Comparison of ENCODE assay signal across 11 cellular contexts in genomic region chr19:12944064-12944674, GRCh38. TPM values are rescaled to one million over a fixed set of nuclear protein-coding genes. Genes with fewer than 3 reads are reported as not detected.
A peak's percentile ranks its signal among the peaks of the same experiment; 100 is the strongest.
DNase-seq lines count a peak whose midpoint lies in the region; ATAC-seq, FAIRE-seq and TF ChIP-seq lines count a peak whose summit lies in the region.
"Had no signal": no experiment of that assay in that cellular context is flagged by ENCODE, and none has a peak within 500 bp of the region (broad histone marks: within the 10 kb centered on the region; RNA-seq: fewer than 3 reads in every experiment).

No MANE protein-coding gene starts in this region.

- CTCF ChIA-PET in K562 (lab: Yijun Ruan, JAX; ENCODE audit: low intra/inter-chr PET ratio) = no interaction called here

- no peak for DNase-seq in CD4-positive, CD25-positive, alpha-beta regulatory T cell
- peak in 1 of 4 experiments; percentile 15 for DNase-seq in K562 (ENCODE audit: extremely low read depth in 1 of 4, low spot score in 3 of 4)
- no peak for DNase-seq in neural crest cell (ENCODE audit: low read depth, low spot score)
- DNase-seq in activated CD8-positive, alpha-beta memory T cell treated with anti-CD3 and anti-CD28 coated beads, Interleukin-2, amount 50 U/mL, for 48 hours = no peak
- DNase-seq in sciatic nerve (ENCODE audit: low spot score) = no peak
- no peak for DNase-seq in amygdala (lab: John Stamatoyannopoulos, UW)
- DNase-seq: effector CD8-positive, alpha-beta T cell; NCI-H1417 treated with DMSO at 0.1 percent for 48 hours had no signal

- H3K9ac ChIP-seq in HUES48 (ENCODE audit: low read depth, low read length) (no peak overlapping the region), K562 (ENCODE audit: insufficient read depth in 1 of 2, low read depth in 2 of 2, low read length in 2 of 2) (no peak overlapping the region)

- no peak overlapping the region; the same call in 1 of the 2 replicates for H3K4me2 ChIP-seq in K562 (ENCODE audit: insufficient read depth, low read length)

- 47% methylated on average over 2 of the region's 3 CpGs for WGBS in K562 (ENCODE audit: insufficient coverage, low coverage, missing lambda C conversion rate)

- POLR2A ChIA-PET in K562 (lab: Yijun Ruan, JAX) = interaction anchor here (0.6 to 0.8 kb wide), 3 partner anchors 34 to 61 kb away, joined by 3 read pairs; no protein-coding TSS in a partner anchor

- H3K4me3 ChIP-seq in CD4-positive, CD25-positive, alpha-beta regulatory T cell (ENCODE audit: low read depth, low read length) = no peak overlapping the region
- H3K4me3 ChIP-seq in HUES48 (ENCODE audit: low read depth, low read length) (no peak overlapping the region), K562 (no peak overlapping the region)
- H3K4me3 ChIP-seq: prostate gland had no signal

- peak overlapping the region in 1 of 3 donors; percentile 97 for H3K27ac Mint-ChIP-seq in CD4-positive, CD25-positive, alpha-beta regulatory T cell
- H3K27ac Mint-ChIP-seq in neural crest cell (ENCODE audit: unreplicated experiment) = no peak overlapping the region

- peak overlapping the region in 3 of 4 donors; percentile 46 to 95 (median 93) for H3K4me3 Mint-ChIP-seq in CD4-positive, CD25-positive, alpha-beta regulatory T cell
- H3K4me3 Mint-ChIP-seq in neural crest cell = peak overlapping the region; percentile 95

- H3K79me2 ChIP-seq in K562 (ENCODE audit: control insufficient read depth, insufficient read depth, low read length) = peaks cover 68% of the 10 kb centered on the region

- no TSS peak for BruUV-seq in K562 (replicated peaks; lab: Mats Ljungman, UMichigan)

- no peak overlapping the region for H2AFZ ChIP-seq in K562 (ENCODE audit: low read depth, low read length)

- no peaks in the 10 kb centered on the region for H3K9me3 ChIP-seq in CD4-positive, CD25-positive, alpha-beta regulatory T cell (ENCODE audit: control insufficient read depth in 2 of 2, low read length in 2 of 2)
- H3K9me3 ChIP-seq in HUES48 (ENCODE audit: control insufficient read depth, insufficient read depth, low read length) (no peaks in the 10 kb centered on the region), K562 (replicated peaks; ENCODE audit: control insufficient read depth, insufficient read depth, low read depth, low read length) (no peaks in the 10 kb centered on the region)
- H3K9me3 ChIP-seq: prostate gland had no signal

- H3K36me3 Mint-ChIP-seq in CD4-positive, CD25-positive, alpha-beta regulatory T cell = peaks cover 36% of the 10 kb centered on the region
- peaks cover 33% of the 10 kb centered on the region for H3K36me3 Mint-ChIP-seq in neural crest cell (ENCODE audit: low read depth)

- no peak for ATAC-seq in CD4-positive, CD25-positive, alpha-beta regulatory T cell (ENCODE audit: low read depth in 2 of 2)
- no peak for ATAC-seq in K562
- no peak for ATAC-seq in HG03135 (IDR thresholded peaks at IDR 0.05; ENCODE audit: unreplicated experiment)
- no peak for ATAC-seq in sciatic nerve

- H3K4me1 Mint-ChIP-seq in CD4-positive, CD25-positive, alpha-beta regulatory T cell = peaks cover 4 to 72% (median 44%) of the 10 kb centered on the region in 4 donors
- peaks cover 46% of the 10 kb centered on the region for H3K4me1 Mint-ChIP-seq in neural crest cell

- no peak for TF ChIP-seq POLR2A in K562 (conservative IDR thresholded peaks at IDR 0.05)

- no peak for TF ChIP-seq EP300 in K562 (IDR thresholded peaks at IDR 0.05; ENCODE audit: low read length)

- H3K9me1 ChIP-seq in K562 (ENCODE audit: control insufficient read depth, insufficient read depth, low read length) = peaks cover 13% of the 10 kb centered on the region

- in situ Hi-C loops in K562 (cut with MboI) = no loop called here

- intact Hi-C loops in K562 (cut with micrococcal nuclease) = no loop called here
- intact Hi-C loops in sciatic nerve (cut with DNase I) = no loop called here

- TF ChIP-seq CTCF in K562 (IDR thresholded peaks at IDR 0.05 in 2 of 3, conservative IDR thresholded peaks at IDR 0.05 in 1 of 3; ENCODE audit: insufficient read depth in 2 of 3, low read depth in 1 of 3, low read length in 3 of 3) (0 out of 6 replicates have a peak, but pooled peaks of 1 of the 3 experiments have one; percentile 8), neural crest cell (conservative IDR thresholded peaks at IDR 0.05) (no peak)

- H3K9me3 Mint-ChIP-seq in CD4-positive, CD25-positive, alpha-beta regulatory T cell = peaks cover 0 to 2% (median 0%) of the 10 kb centered on the region in 7 donors
- no peaks in the 10 kb centered on the region for H3K9me3 Mint-ChIP-seq in neural crest cell

- H3K27ac ChIP-seq in CD4-positive, CD25-positive, alpha-beta regulatory T cell (ENCODE audit: insufficient read depth, low read length, poor library complexity, severe bottlenecking) = peak overlapping the region; percentile 90
- H3K27ac ChIP-seq in HUES48 (ENCODE audit: low read depth, low read length) (peak overlapping the region; percentile 100), K562 (ENCODE audit: extremely low read depth, low read depth, low read length) (peak overlapping the region; percentile 88; the same call in 1 of the 3 replicates)

- H4K20me1 ChIP-seq in K562 (replicated peaks; ENCODE audit: control insufficient read depth, insufficient read depth, low read length) = peaks cover 24% of the 10 kb centered on the region

- peaks cover 51% of the 10 kb centered on the region for H3K4me1 ChIP-seq in CD4-positive, CD25-positive, alpha-beta regulatory T cell (ENCODE audit: control insufficient read depth, insufficient read depth, low read length, poor library complexity, severe bottlenecking)
- H3K4me1 ChIP-seq in HUES48 (ENCODE audit: control insufficient read depth, insufficient read depth, low read length) = peaks cover 17% of the 10 kb centered on the region; the same call in 1 of the 2 replicates
- peaks cover 26 to 42% of the 10 kb centered on the region in 2 experiments for H3K4me1 ChIP-seq in K562 (replicated peaks in 1 of 2; ENCODE audit: control insufficient read depth in 2 of 2, insufficient read depth in 2 of 2, low read length in 2 of 2)

- peaks cover 5% of the 10 kb centered on the region for H3K27me3 Mint-ChIP-seq in CD4-positive, CD25-positive, alpha-beta regulatory T cell
- peaks cover 15% of the 10 kb centered on the region for H3K27me3 Mint-ChIP-seq in neural crest cell (ENCODE audit: low read depth)

- H3K36me3 ChIP-seq in CD4-positive, CD25-positive, alpha-beta regulatory T cell (ENCODE audit: control insufficient read depth, insufficient read depth, low read length) = peaks cover 65% of the 10 kb centered on the region
- H3K36me3 ChIP-seq in HUES48 (ENCODE audit: control insufficient read depth, insufficient read depth, low read length) = peaks cover 75% of the 10 kb centered on the region
- peaks cover 79% of the 10 kb centered on the region for H3K36me3 ChIP-seq in K562 (ENCODE audit: control insufficient read depth, insufficient read depth, low read length)

- TF ChIP-seq RAD21 in K562 (CRISPR knock-in tag; conservative IDR thresholded peaks at IDR 0.05 in 1 of 2, IDR thresholded peaks at IDR 0.05 in 1 of 2) = no peak

- H3K27me3 ChIP-seq in CD4-positive, CD25-positive, alpha-beta regulatory T cell (ENCODE audit: control insufficient read depth, insufficient read depth, low read length) = no peaks in the 10 kb centered on the region
- no peaks in the 10 kb centered on the region for H3K27me3 ChIP-seq in HUES48 (ENCODE audit: control insufficient read depth, insufficient read depth, low read length)
- H3K27me3 ChIP-seq in K562 (ENCODE audit: control insufficient read depth in 2 of 2, insufficient read depth in 2 of 2, low read length in 2 of 2) = no peaks in the 10 kb centered on the region

- no peak for FAIRE-seq in K562 (lab: Jason Lieb, UNC)

RNA-seq across cellular contexts. Expression of gene RAD23A, which starts 1.5 kb away (rescaled TPM):
- 80.9 TPM for total RNA-seq in CD4-positive, CD25-positive, alpha-beta regulatory T cell
- 10 to 100 TPM; 73.8 to 85.0 (median 78.1) TPM for polyA plus RNA-seq in CD4-positive, CD25-positive, alpha-beta regulatory T cell
- total RNA-seq in K562 (2011; cell fraction: chromatin; rRNA removed; ENCODE audit: low replicate concordance) = 62.5 and 156 TPM in 2 replicates
- total RNA-seq in K562 (2011; cell fraction: nucleolus; rRNA removed) = 117 and 120 TPM in 2 replicates
- total RNA-seq in K562 (2011; cell fraction: nucleoplasm; rRNA removed) = 89.2 and 96.1 TPM in 2 replicates
- total RNA-seq in K562 (2014; rRNA removed) (181 and 279 TPM in 2 replicates), K562 (2014; rRNA removed; fragmentation: Illumina TruSeq; extraction: Trizol) (47.8 and 56.5 TPM in 2 replicates), K562 (2015; rRNA removed; fragmentation: Illumina TruSeq; extraction: Trizol) (102 and 103 TPM in 2 replicates), K562 (2021) (143 and 155 TPM in 2 replicates), neural crest cell (77.3 and 82.8 TPM in 2 replicates), sciatic nerve (102 TPM)
- polyA plus RNA-seq in K562 (2011; rRNA removed) (44.1 and 61.2 TPM in 2 replicates), K562 (2014; fragmentation: Illumina TruSeq; extraction: Trizol) (179 and 212 TPM in 2 replicates), K562 (2014; fragmentation: Nextera tagmentation; extraction: Ambion mirVana) (10 to 100 TPM in 1 of 2 experiments, 1 to 10 TPM in 1; 9.5 to 40.4 TPM), K562 (2014; rRNA removed) (101 and 127 TPM in 2 replicates)
- polyA plus RNA-seq in K562 (2011; cell fraction: cytosol; rRNA removed) = 93.6 and 155 TPM in 2 replicates
- polyA plus RNA-seq in K562 (2011; cell fraction: nucleus; rRNA removed) = 108 and 152 TPM in 2 replicates
- 184 and 224 TPM in 2 replicates for polyA plus RNA-seq in K562 (2012)
- 33.9 and 34.4 TPM in 2 replicates for polyA minus RNA-seq in K562 (2011; rRNA and poly(A)+ RNA removed)
- polyA minus RNA-seq in K562 (2011; cell fraction: cytosol; rRNA and poly(A)+ RNA removed) = 98.0 and 181 TPM in 2 replicates
- polyA minus RNA-seq in K562 (2011; cell fraction: nucleus; rRNA and poly(A)+ RNA removed) = 31.2 and 37.4 TPM in 2 replicates

RNA-seq across cellular contexts. Expression of gene CALR, which starts 5.8 kb away (rescaled TPM):
- 484 TPM for total RNA-seq in CD4-positive, CD25-positive, alpha-beta regulatory T cell
- polyA plus RNA-seq in CD4-positive, CD25-positive, alpha-beta regulatory T cell = 100 to 1,000 TPM; 113 to 172 (median 149) TPM
- total RNA-seq in K562 (2011; cell fraction: chromatin; rRNA removed; ENCODE audit: low replicate concordance) = 1,154 and 1,519 TPM in 2 replicates
- 2,017 and 2,086 TPM in 2 replicates for total RNA-seq in K562 (2011; cell fraction: nucleolus; rRNA removed)
- total RNA-seq in K562 (2011; cell fraction: nucleoplasm; rRNA removed) = 1,334 and 1,801 TPM in 2 replicates
- total RNA-seq in K562 (2014; rRNA removed) = 673 and 912 TPM in 2 replicates
- 473 and 509 TPM in 2 replicates for total RNA-seq in K562 (2014; rRNA removed; fragmentation: Illumina TruSeq; extraction: Trizol)
- 794 and 811 TPM in 2 replicates for total RNA-seq in K562 (2015; rRNA removed; fragmentation: Illumina TruSeq; extraction: Trizol)
- 730 and 790 TPM in 2 replicates for total RNA-seq in K562 (2021)
- 628 and 644 TPM in 2 replicates for polyA plus RNA-seq in K562 (2011; rRNA removed)
- 488 and 529 TPM in 2 replicates for polyA plus RNA-seq in K562 (2011; cell fraction: cytosol; rRNA removed)
- 369 and 585 TPM in 2 replicates for polyA plus RNA-seq in K562 (2011; cell fraction: nucleus; rRNA removed)
- 684 and 846 TPM in 2 replicates for polyA plus RNA-seq in K562 (2012)
- polyA plus RNA-seq in K562 (2014; fragmentation: Illumina TruSeq; extraction: Trizol) = 643 and 731 TPM in 2 replicates
- polyA plus RNA-seq in K562 (2014; fragmentation: Nextera tagmentation; extraction: Ambion mirVana) = 100 to 1,000 TPM; 126 to 147 TPM
- 642 and 658 TPM in 2 replicates for polyA plus RNA-seq in K562 (2014; rRNA removed)
- 673 and 889 TPM in 2 replicates for polyA minus RNA-seq in K562 (2011; rRNA and poly(A)+ RNA removed)
- 377 and 404 TPM in 2 replicates for polyA minus RNA-seq in K562 (2011; cell fraction: cytosol; rRNA and poly(A)+ RNA removed)
- polyA minus RNA-seq in K562 (2011; cell fraction: nucleus; rRNA and poly(A)+ RNA removed) = 138 and 244 TPM in 2 replicates
- total RNA-seq in neural crest cell = 670 and 679 TPM in 2 replicates
- 454 TPM for total RNA-seq in sciatic nerve

RNA-seq across cellular contexts. Expression of gene FARSA, which starts 10.7 kb away (rescaled TPM):
- total RNA-seq in CD4-positive, CD25-positive, alpha-beta regulatory T cell = 28.9 TPM
- polyA plus RNA-seq in CD4-positive, CD25-positive, alpha-beta regulatory T cell = 10 to 100 TPM; 52.2 to 74.0 (median 62.6) TPM
- total RNA-seq in K562 (2011; cell fraction: chromatin; rRNA removed; ENCODE audit: low replicate concordance) = 40.0 and 119 TPM in 2 replicates
- total RNA-seq in K562 (2011; cell fraction: nucleolus; rRNA removed) = 123 and 134 TPM in 2 replicates
- 41.9 and 67.4 TPM in 2 replicates for total RNA-seq in K562 (2011; cell fraction: nucleoplasm; rRNA removed)
- 186 and 188 TPM in 2 replicates for total RNA-seq in K562 (2014; rRNA removed)
- total RNA-seq in K562 (2014; rRNA removed; fragmentation: Illumina TruSeq; extraction: Trizol) = 23.7 and 36.8 TPM in 2 replicates
- total RNA-seq in K562 (2015; rRNA removed; fragmentation: Illumina TruSeq; extraction: Trizol) = 89.6 and 102 TPM in 2 replicates
- 237 TPM in 2 replicates for total RNA-seq in K562 (2021)
- 25.2 and 39.6 TPM in 2 replicates for polyA plus RNA-seq in K562 (2011; rRNA removed)
- polyA plus RNA-seq in K562 (2011; cell fraction: cytosol; rRNA removed) = 37.9 and 94.3 TPM in 2 replicates
- 112 and 187 TPM in 2 replicates for polyA plus RNA-seq in K562 (2011; cell fraction: nucleus; rRNA removed)
- 137 and 208 TPM in 2 replicates for polyA plus RNA-seq in K562 (2012)
- 173 and 186 TPM in 2 replicates for polyA plus RNA-seq in K562 (2014; fragmentation: Illumina TruSeq; extraction: Trizol)
- polyA plus RNA-seq in K562 (2014; fragmentation: Nextera tagmentation; extraction: Ambion mirVana) = 10 to 100 TPM; 32.6 to 40.0 TPM
- polyA plus RNA-seq in K562 (2014; rRNA removed) = 117 and 142 TPM in 2 replicates
- 10.9 and 13.1 TPM in 2 replicates for polyA minus RNA-seq in K562 (2011; rRNA and poly(A)+ RNA removed)
- 49.3 and 54.1 TPM in 2 replicates for polyA minus RNA-seq in K562 (2011; cell fraction: cytosol; rRNA and poly(A)+ RNA removed)
- 39.9 and 40.1 TPM in 2 replicates for polyA minus RNA-seq in K562 (2011; cell fraction: nucleus; rRNA and poly(A)+ RNA removed)
- total RNA-seq in neural crest cell = 81.6 and 83.1 TPM in 2 replicates
- total RNA-seq in sciatic nerve = 33.7 TPM

RNA-seq across cellular contexts. Expression of gene GADD45GIP1, which starts 12.9 kb away (rescaled TPM):
- total RNA-seq in CD4-positive, CD25-positive, alpha-beta regulatory T cell = 7.4 TPM
- 10 to 100 TPM; 57.2 to 71.9 (median 66.6) TPM for polyA plus RNA-seq in CD4-positive, CD25-positive, alpha-beta regulatory T cell
- total RNA-seq in K562 (2011; cell fraction: chromatin; rRNA removed; ENCODE audit: low replicate concordance) = 2.1 and 5.5 TPM in 2 replicates
- 10.1 and 11.0 TPM in 2 replicates for total RNA-seq in K562 (2011; cell fraction: nucleolus; rRNA removed)
- total RNA-seq in K562 (2011; cell fraction: nucleoplasm; rRNA removed) = 7.2 TPM in 2 replicates
- total RNA-seq in K562 (2014; rRNA removed) (143 and 161 TPM in 2 replicates), K562 (2014; rRNA removed; fragmentation: Illumina TruSeq; extraction: Trizol) (9.1 and 12.9 TPM in 2 replicates), K562 (2015; rRNA removed; fragmentation: Illumina TruSeq; extraction: Trizol) (39.5 and 40.1 TPM in 2 replicates), K562 (2021) (47.3 and 48.8 TPM in 2 replicates), neural crest cell (26.0 and 26.4 TPM in 2 replicates), sciatic nerve (13.7 TPM)
- polyA plus RNA-seq in K562 (2011; rRNA removed) (29.2 and 30.4 TPM in 2 replicates), K562 (2014; fragmentation: Illumina TruSeq; extraction: Trizol) (11.5 and 20.3 TPM in 2 replicates), K562 (2014; fragmentation: Nextera tagmentation; extraction: Ambion mirVana) (1 to 10 TPM; 5.1 to 6.8 TPM), K562 (2014; rRNA removed) (114 and 122 TPM in 2 replicates)
- polyA plus RNA-seq in K562 (2011; cell fraction: cytosol; rRNA removed) = 29.3 and 72.0 TPM in 2 replicates
- polyA plus RNA-seq in K562 (2011; cell fraction: nucleus; rRNA removed) = 15.3 and 17.2 TPM in 2 replicates
- 35.2 and 43.7 TPM in 2 replicates for polyA plus RNA-seq in K562 (2012)
- polyA minus RNA-seq in K562 (2011; rRNA and poly(A)+ RNA removed) = 4.2 and 6.1 TPM in 2 replicates
- 9.9 and 13.6 TPM in 2 replicates for polyA minus RNA-seq in K562 (2011; cell fraction: cytosol; rRNA and poly(A)+ RNA removed)
- polyA minus RNA-seq in K562 (2011; cell fraction: nucleus; rRNA and poly(A)+ RNA removed) = 4.6 and 5.3 TPM in 2 replicates

RNA-seq across cellular contexts. Expression of gene SYCE2, which starts 25.1 kb away (rescaled TPM):
- 0.54 TPM for total RNA-seq in CD4-positive, CD25-positive, alpha-beta regulatory T cell
- under 1 TPM in 1 of 4 donors, not detected in 3; 0.14 TPM for polyA plus RNA-seq in CD4-positive, CD25-positive, alpha-beta regulatory T cell
- total RNA-seq in K562 (2011; cell fraction: chromatin; rRNA removed; ENCODE audit: low replicate concordance) = 1.0 TPM in 1 of 2 replicates, not detected in the other
- total RNA-seq in K562 (2011; cell fraction: nucleolus; rRNA removed) = not detected in 2 replicates
- not detected in 2 replicates for total RNA-seq in K562 (2011; cell fraction: nucleoplasm; rRNA removed)
- 0.98 and 1.5 TPM in 2 replicates for total RNA-seq in K562 (2014; rRNA removed)
- total RNA-seq in K562 (2014; rRNA removed; fragmentation: Illumina TruSeq; extraction: Trizol) = 0.57 and 1.2 TPM in 2 replicates
- total RNA-seq in K562 (2015; rRNA removed; fragmentation: Illumina TruSeq; extraction: Trizol) = 0.62 and 0.79 TPM in 2 replicates
- total RNA-seq in K562 (2021) = 0.67 and 0.69 TPM in 2 replicates
- polyA plus RNA-seq in K562 (2011; rRNA removed) = 1.2 and 1.7 TPM in 2 replicates
- polyA plus RNA-seq in K562 (2011; cell fraction: cytosol; rRNA removed) = 0.96 and 1.1 TPM in 2 replicates
- 0.46 and 0.77 TPM in 2 replicates for polyA plus RNA-seq in K562 (2011; cell fraction: nucleus; rRNA removed)
- polyA plus RNA-seq in K562 (2012) = 1.4 and 4.3 TPM in 2 replicates
- polyA plus RNA-seq in K562 (2014; fragmentation: Illumina TruSeq; extraction: Trizol) = 2.1 TPM in 2 replicates
- under 1 TPM; 0.92 to 0.99 TPM for polyA plus RNA-seq in K562 (2014; fragmentation: Nextera tagmentation; extraction: Ambion mirVana)
- 0.85 and 2.1 TPM in 2 replicates for polyA plus RNA-seq in K562 (2014; rRNA removed)
- polyA minus RNA-seq in K562 (2011; rRNA and poly(A)+ RNA removed) = 0.36 TPM in 1 of 2 replicates, not detected in the other
- 1.5 TPM in 1 of 2 replicates, not detected in the other for polyA minus RNA-seq in K562 (2011; cell fraction: cytosol; rRNA and poly(A)+ RNA removed)
- polyA minus RNA-seq in K562 (2011; cell fraction: nucleus; rRNA and poly(A)+ RNA removed) = not detected in 2 replicates
- 1.4 and 2.0 TPM in 2 replicates for total RNA-seq in neural crest cell
- total RNA-seq in sciatic nerve = not detected
